9 cellular contexts compared by ENCODE assay signal in the genomic region with DNA sequence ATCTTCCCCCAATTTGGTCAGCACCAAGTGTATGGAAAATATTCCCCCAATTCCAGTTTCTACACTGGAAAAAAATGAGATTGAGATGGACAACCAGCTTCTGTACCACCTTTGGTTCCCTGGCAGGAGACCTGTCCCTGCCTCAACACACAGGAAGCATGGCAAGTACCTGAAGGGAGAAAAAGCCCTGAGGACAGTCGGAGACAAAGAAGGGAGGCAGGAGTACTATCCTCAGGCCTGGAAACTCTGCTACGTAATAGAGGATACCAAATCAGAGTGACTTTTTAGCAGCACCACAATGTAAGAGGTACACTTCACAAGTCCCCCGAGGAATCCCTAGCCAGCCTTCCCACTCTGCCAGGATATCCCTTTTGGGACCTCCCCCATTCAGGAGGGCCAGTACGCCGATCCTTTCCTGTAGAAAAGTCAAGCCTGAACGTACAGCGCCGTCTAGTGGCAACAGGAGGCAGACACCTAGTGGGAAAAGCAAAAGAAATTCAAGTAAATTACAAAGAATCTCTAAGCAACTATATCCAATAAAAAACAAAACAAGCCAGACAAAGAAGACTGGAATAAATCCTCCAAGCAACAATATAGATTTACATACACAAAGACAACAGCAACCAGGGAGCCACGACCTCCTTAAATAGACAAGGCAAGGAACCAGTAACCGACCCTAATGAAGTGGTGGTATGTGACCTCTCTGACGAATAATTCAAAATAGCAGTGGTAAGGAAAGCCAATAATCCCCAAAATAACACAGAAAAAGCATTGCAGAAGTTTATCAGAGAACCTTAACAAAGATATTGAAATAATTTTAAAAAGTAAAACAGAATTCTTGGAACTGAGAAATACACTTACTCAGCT.
DNase-seq lines count a peak whose midpoint lies in the region; TF ChIP-seq lines count a peak whose summit lies in the region.
"Had no signal": no experiment of that assay in that cellular context is flagged by ENCODE, and none has a peak within 500 bp of the region (broad histone marks: within the 10 kb centered on the region; RNA-seq: fewer than 3 reads in every experiment).

No MANE protein-coding gene starts in this region.

- H3K27me3 ChIP-seq in H9 (ENCODE audit: insufficient read depth, low read length) = no peaks in the 10 kb centered on the region
- H3K27me3 ChIP-seq in Peyer's patch = no peaks in the 10 kb centered on the region
- no peaks in the 10 kb centered on the region for H3K27me3 ChIP-seq in tibial nerve

- no CpG with 5 or more reads among the region's 11 CpGs for WGBS in H9 (ENCODE audit: extremely low coverage, insufficient read length, low lambda C conversion rate)
- WGBS in tibial nerve, 2 donors = 35 to 41% methylated on average over 11 of the region's 11 CpGs

- peaks cover 3 to 10% of the 10 kb centered on the region in 2 experiments; a peak in 3 of 4 replicates for H3K4me1 Mint-ChIP-seq in H9

- H3K36me3 ChIP-seq in Peyer's patch (no peaks in the 10 kb centered on the region), tibial nerve (no peaks in the 10 kb centered on the region)

- peak overlapping the region in 1 of 3 experiments; percentile 27; a peak in 1 of 7 replicates for H3K27ac Mint-ChIP-seq in H9
- H3K27ac Mint-ChIP-seq: activated naive CD8-positive, alpha-beta T cell had no signal

- no peaks in the 10 kb centered on the region for H3K79me2 ChIP-seq in H9 (ENCODE audit: insufficient read depth, low read length)

- H3K23me2 ChIP-seq in H9 (ENCODE audit: insufficient read length, low read depth, low read length, poor library complexity, severe bottlenecking) = no peaks in the 10 kb centered on the region

- TF ChIP-seq POLR2A in Peyer's patch (IDR thresholded peaks at IDR 0.05) (no peak), tibial nerve (IDR thresholded peaks at IDR 0.05) (no peak)

- no peak overlapping the region for H3T11ph ChIP-seq in H9 (ENCODE audit: low read length)

- H3K14ac ChIP-seq in H9 (ENCODE audit: insufficient read depth, low read length) = no peak overlapping the region

- H3K18ac ChIP-seq in H9 (ENCODE audit: insufficient read length, low read depth, low read length) = no peak overlapping the region

- peak; percentile 97 for TF ChIP-seq CTCF in H9 (conservative IDR thresholded peaks at IDR 0.05)
- TF ChIP-seq CTCF in epithelial cell of proximal tubule (conservative IDR thresholded peaks at IDR 0.05; ENCODE audit: low read depth, low read length) = peak; percentile 96
- peak in 3 of 6 experiments; percentile 16 to 23 (median 18) for TF ChIP-seq CTCF in Peyer's patch (IDR thresholded peaks at IDR 0.05)
- peak in 1 of 5 experiments; percentile 31 for TF ChIP-seq CTCF in tibial nerve (IDR thresholded peaks at IDR 0.05)

- H2BK120ac ChIP-seq in H9 (ENCODE audit: low read depth, low read length, poor library complexity, severe bottlenecking) = no peak overlapping the region

- no peaks in the 10 kb centered on the region for H3K79me1 ChIP-seq in H9 (ENCODE audit: insufficient read depth, low read depth, low read length, poor library complexity, severe bottlenecking)

- no peak overlapping the region for H3K4ac ChIP-seq in H9 (ENCODE audit: low read depth, low read length)

- no peaks in the 10 kb centered on the region for H3K9me3 Mint-ChIP-seq in H9

- no peak overlapping the region for H3K4me3 ChIP-seq in epithelial cell of proximal tubule (ENCODE audit: low read depth, low read length)
- H3K4me3 ChIP-seq in Peyer's patch = no peak overlapping the region
- no peak overlapping the region for H3K4me3 ChIP-seq in tibial nerve

- H3K9ac ChIP-seq in H9 (ENCODE audit: extremely low read depth, insufficient read length, low read length) = no peak overlapping the region

- no peak overlapping the region for H2BK12ac ChIP-seq in H9 (ENCODE audit: insufficient read length, low read depth, low read length)

- peak overlapping the region; percentile 5 for H2AFZ ChIP-seq in H9 (ENCODE audit: low read length)

- H4K8ac ChIP-seq in H9 (replicated peaks; ENCODE audit: insufficient read length, low read depth, low read length) = no peak overlapping the region

- no peak overlapping the region for H3K23ac ChIP-seq in H9 (ENCODE audit: insufficient read length, low read depth, low read length)

- no peak overlapping the region for H2AK5ac ChIP-seq in H9 (ENCODE audit: insufficient read length, low read length)

- H3K9me3 ChIP-seq in H9 (ENCODE audit: control insufficient read depth, low read depth, low read length) = no peaks in the 10 kb centered on the region
- H3K9me3 ChIP-seq in Peyer's patch = no peaks in the 10 kb centered on the region
- H3K9me3 ChIP-seq in tibial nerve = no peaks in the 10 kb centered on the region

- peak overlapping the region in 1 of 2 experiments; percentile 11; a peak in 1 of 5 replicates for H3K4me3 Mint-ChIP-seq in H9
- H3K4me3 Mint-ChIP-seq: activated naive CD8-positive, alpha-beta T cell had no signal

- no peak overlapping the region for H4K5ac ChIP-seq in H9 (ENCODE audit: insufficient read length, low read depth, low read length)

- TF ChIP-seq EP300 in tibial nerve (IDR thresholded peaks at IDR 0.05) = no peak

- H2BK15ac ChIP-seq in H9 (ENCODE audit: low read depth, low read length) = no peak overlapping the region

- H2BK5ac ChIP-seq in H9 (ENCODE audit: insufficient read length, low read length) = no peak overlapping the region

- H4K20me1 ChIP-seq in H9 (ENCODE audit: control insufficient read depth, insufficient read depth, insufficient read length) = no peaks in the 10 kb centered on the region

- no peak overlapping the region for H3K27ac ChIP-seq in H9 (ENCODE audit: insufficient read length, low read depth, low read length)
- no peak overlapping the region for H3K27ac ChIP-seq in Peyer's patch
- no peak overlapping the region for H3K27ac ChIP-seq in tibial nerve

- H4K91ac ChIP-seq in H9 (ENCODE audit: insufficient read length, low read depth, low read length) = no peak overlapping the region

- DNase-seq in NCI-H748 (lab: John Stamatoyannopoulos, UW; ENCODE audit: unreplicated experiment) (peak; percentile 48), NCI-H748 treated with DMSO at 0.1 percent for 48 hours (lab: John Stamatoyannopoulos, UW) (no peak), H9 (peak; percentile 84), NOMO-1 treated with dmso at 0.1 percent for 144 hours (lab: John Stamatoyannopoulos, UW; ENCODE audit: unreplicated experiment) (peak; percentile 6), epithelial cell of proximal tubule (ENCODE audit: low read depth) (no peak), renal cortical epithelial cell (ENCODE audit: low read depth) (peak; percentile 22), Peyer's patch (no peak), tibial nerve (ENCODE audit: low spot score in 2 of 2) (no peak)

- peaks cover 0 to 2% (median 0%) of the 10 kb centered on the region in 3 experiments; a peak in 1 of 7 replicates for H3K36me3 Mint-ChIP-seq in H9 (ENCODE audit: insufficient read depth in 1 of 3, low read depth in 3 of 3)
- H3K36me3 Mint-ChIP-seq: activated naive CD8-positive, alpha-beta T cell had no signal

- no peak overlapping the region for H3K56ac ChIP-seq in H9 (ENCODE audit: insufficient read length, low read depth, low read length)

- no peak overlapping the region for H2BK20ac ChIP-seq in H9 (ENCODE audit: low read depth, low read length, poor library complexity, severe bottlenecking)

- H3K4me1 ChIP-seq in H9 (ENCODE audit: insufficient read depth, low read length) = no peaks in the 10 kb centered on the region
- no peaks in the 10 kb centered on the region for H3K4me1 ChIP-seq in Peyer's patch
- no peaks in the 10 kb centered on the region for H3K4me1 ChIP-seq in tibial nerve

- H3K27me3 Mint-ChIP-seq in H9 (ENCODE audit: low read depth) = no peaks in the 10 kb centered on the region

- H3K4me2 ChIP-seq in H9 (ENCODE audit: insufficient read depth, insufficient read length, low read length) = no peak overlapping the region

Comparison
In these comparisons a context has a peak if more than half of its experiments do, and no peak if none do; other contexts are left out.
1. DNase-seq: peak in NCI-H748 (single experiment), H9 (single experiment), NOMO-1 treated with dmso at 0.1 percent for 144 hours (single experiment) and renal cortical epithelial cell (single experiment); none in NCI-H748 treated with DMSO at 0.1 percent for 48 hours (single experiment), epithelial cell of proximal tubule (single experiment), Peyer's patch (0 of 3) and tibial nerve (0 of 2).